Comparison of ENCODE assay signal across 17 cellular contexts in genomic region chr17:80887639-80888175, GRCh38.
DNase-seq lines count a peak whose midpoint lies in the region; ATAC-seq and TF ChIP-seq lines count a peak whose summit lies in the region.
"Had no signal": no experiment of that assay in that cellular context is flagged by ENCODE, and none has a peak within 500 bp of the region (broad histone marks: within the 10 kb centered on the region; RNA-seq: fewer than 3 reads in every experiment).

No MANE protein-coding gene starts in this region.

- H3K4me1 Mint-ChIP-seq in T-helper 2 cell treated with Interferon-gamma antibody and Interleukin-4, amounts not matched to agents 5 μg/mL and 100 μg/mL, for 36 hours (ENCODE audit: low read depth), result peaks cover 41% of the 10 kb centered on the region
- peaks cover 54% of the 10 kb centered on the region for H3K4me1 Mint-ChIP-seq in stimulated activated effector memory CD8-positive, alpha-beta T cell treated with anti-CD3 and anti-CD28 coated beads, Interleukin-12 subunit alpha, Interleukin-12 subunit beta, amount 100 ng/mL, for 72 hours
- H3K4me1 Mint-ChIP-seq: GM23338 had no signal

- H3K36me3 Mint-ChIP-seq in T-helper 2 cell treated with Interferon-gamma antibody and Interleukin-4, amounts not matched to agents 5 μg/mL and 100 μg/mL, for 36 hours (ENCODE audit: low read depth), result peaks cover 66% of the 10 kb centered on the region
- peaks cover 64% of the 10 kb centered on the region for H3K36me3 Mint-ChIP-seq in stimulated activated effector memory CD8-positive, alpha-beta T cell treated with anti-CD3 and anti-CD28 coated beads, Interleukin-12 subunit alpha, Interleukin-12 subunit beta, amount 100 ng/mL, for 72 hours

- H3K4me1 ChIP-seq in right cardiac atrium (ENCODE audit: control insufficient read depth, insufficient read depth, low read length), result peaks cover 3% of the 10 kb centered on the region
- peaks cover 14 to 23% of the 10 kb centered on the region in 2 donors for H3K4me1 ChIP-seq in left lung

- no peak for DNase-seq in T-helper 2 cell treated with Interferon-gamma antibody and Interleukin-4, amounts not matched to agents 5 μg/mL and 100 μg/mL, for 36 hours (ENCODE audit: low spot score)
- DNase-seq in T-helper 2 cell, result no peak
- DNase-seq in left ventricle myocardium superior, result peak; percentile 5
- no peak for DNase-seq in right cardiac atrium
- DNase-seq in left lung, result peak; percentile 6 to 56
- DNase-seq in stimulated activated effector memory CD8-positive, alpha-beta T cell treated with anti-CD3 and anti-CD28 coated beads, Interleukin-12 subunit alpha, Interleukin-12 subunit beta, amount 100 ng/mL, for 72 hours (ENCODE audit: low spot score in 2 of 2), result no peak
- DNase-seq: KG1, MM.1S, NCI-H1930, NCI-H446 treated with DMSO at 0.1 percent for 48 hours, NCI-H748 treated with DMSO at 0.1 percent for 48 hours, SHP77 treated with DMSO at 0.1 percent for 48 hours had no signal

- WGBS in right cardiac atrium, result 90% methylated on average over 10 of the region's 10 CpGs

- no peak for ATAC-seq in left ventricle myocardium superior
- no peak for ATAC-seq in right cardiac atrium
- ATAC-seq in left lung, result no peak
- ATAC-seq in stimulated activated effector memory CD8-positive, alpha-beta T cell treated with anti-CD3 and anti-CD28 coated beads, Interleukin-12 subunit alpha, Interleukin-12 subunit beta, amount 100 ng/mL, for 72 hours, result no peak
- no peak for ATAC-seq in GM18520 (IDR thresholded peaks at IDR 0.05; ENCODE audit: unreplicated experiment)
- ATAC-seq in HG02938 (IDR thresholded peaks at IDR 0.05; ENCODE audit: unreplicated experiment), result no peak
- ATAC-seq: GM12878, GM23338 had no signal

- intact Hi-C loops in left ventricle myocardium superior (cut with micrococcal nuclease) (no loop called here), right cardiac atrium (cut with DNase I) (no loop called here), left lung (cut with DNase I) (no loop called here)

- H3K36me3 ChIP-seq in left lung, result peaks cover 0 to 76% of the 10 kb centered on the region in 2 donors

- H3K27me3 ChIP-seq in right cardiac atrium (ENCODE audit: control insufficient read depth, insufficient read depth) (no peaks in the 10 kb centered on the region), left lung (no peaks in the 10 kb centered on the region)

- no peaks in the 10 kb centered on the region for H3K9me3 Mint-ChIP-seq in T-helper 2 cell treated with Interferon-gamma antibody and Interleukin-4, amounts not matched to agents 5 μg/mL and 100 μg/mL, for 36 hours
- H3K9me3 Mint-ChIP-seq in stimulated activated effector memory CD8-positive, alpha-beta T cell treated with anti-CD3 and anti-CD28 coated beads, Interleukin-12 subunit alpha, Interleukin-12 subunit beta, amount 100 ng/mL, for 72 hours, result no peaks in the 10 kb centered on the region
- H3K9me3 Mint-ChIP-seq: GM23338 had no signal

- no peak overlapping the region for H3K4me3 ChIP-seq in right cardiac atrium (ENCODE audit: low read length)
- H3K4me3 ChIP-seq in left lung, result no peak overlapping the region
- H3K4me3 ChIP-seq: GM12878, GM23338 had no signal

- TF ChIP-seq CTCF in left lung (IDR thresholded peaks at IDR 0.05), result no peak

- H3K27ac Mint-ChIP-seq in T-helper 2 cell treated with Interferon-gamma antibody and Interleukin-4, amounts not matched to agents 5 μg/mL and 100 μg/mL, for 36 hours, result peak overlapping the region; percentile 86
- H3K27ac Mint-ChIP-seq in stimulated activated effector memory CD8-positive, alpha-beta T cell treated with anti-CD3 and anti-CD28 coated beads, Interleukin-12 subunit alpha, Interleukin-12 subunit beta, amount 100 ng/mL, for 72 hours, result peak overlapping the region; percentile 97
- H3K27ac Mint-ChIP-seq: GM23338 had no signal

- no peak overlapping the region for H3K27ac ChIP-seq in right cardiac atrium (ENCODE audit: low read length)
- no peak overlapping the region for H3K27ac ChIP-seq in left lung
- H3K27ac ChIP-seq: 22Rv1 had no signal

- H3K4me3 Mint-ChIP-seq in T-helper 2 cell treated with Interferon-gamma antibody and Interleukin-4, amounts not matched to agents 5 μg/mL and 100 μg/mL, for 36 hours, result peak overlapping the region; percentile 57
- H3K4me3 Mint-ChIP-seq in stimulated activated effector memory CD8-positive, alpha-beta T cell treated with anti-CD3 and anti-CD28 coated beads, Interleukin-12 subunit alpha, Interleukin-12 subunit beta, amount 100 ng/mL, for 72 hours, result peak overlapping the region; percentile 66
- H3K4me3 Mint-ChIP-seq: GM23338 had no signal

- H3K27me3 Mint-ChIP-seq in T-helper 2 cell treated with Interferon-gamma antibody and Interleukin-4, amounts not matched to agents 5 μg/mL and 100 μg/mL, for 36 hours (ENCODE audit: low read depth), result no peaks in the 10 kb centered on the region

- H3K9me3 ChIP-seq in right cardiac atrium (ENCODE audit: control insufficient read depth, low read length) (no peaks in the 10 kb centered on the region), left lung (no peaks in the 10 kb centered on the region)

Comparison
In these comparisons a context has a peak if more than half of its experiments do, and no peak if none do; other contexts are left out.
1. DNase-seq: peak in left ventricle myocardium superior (single experiment) and left lung (2 of 2); none in T-helper 2 cell treated with Interferon-gamma antibody and Interleukin-4, amounts not matched to agents 5 μg/mL and 100 μg/mL, for 36 hours (single experiment), T-helper 2 cell (0 of 5), right cardiac atrium (0 of 3) and stimulated activated effector memory CD8-positive, alpha-beta T cell treated with anti-CD3 and anti-CD28 coated beads, Interleukin-12 subunit alpha, Interleukin-12 subunit beta, amount 100 ng/mL, for 72 hours (0 of 2).